ENCODE assay signal across 1 cellular context in genomic region chr15:72375846-72376581, GRCh38.
A peak's percentile ranks its signal among the peaks of the same experiment; 100 is the strongest.
TF ChIP-seq lines count a peak whose summit lies in the region.

TSS of gene HEXA (minus strand) at chr15:72376014. CDS start at chr15:72375972, 42 bp downstream.

TF ChIP-seq in K562, 482 proteins besides CTCF, POLR2A, EP300 and RAD21 (continued from another document and continues in another):
- TF ChIP-seq, protein P1, sequence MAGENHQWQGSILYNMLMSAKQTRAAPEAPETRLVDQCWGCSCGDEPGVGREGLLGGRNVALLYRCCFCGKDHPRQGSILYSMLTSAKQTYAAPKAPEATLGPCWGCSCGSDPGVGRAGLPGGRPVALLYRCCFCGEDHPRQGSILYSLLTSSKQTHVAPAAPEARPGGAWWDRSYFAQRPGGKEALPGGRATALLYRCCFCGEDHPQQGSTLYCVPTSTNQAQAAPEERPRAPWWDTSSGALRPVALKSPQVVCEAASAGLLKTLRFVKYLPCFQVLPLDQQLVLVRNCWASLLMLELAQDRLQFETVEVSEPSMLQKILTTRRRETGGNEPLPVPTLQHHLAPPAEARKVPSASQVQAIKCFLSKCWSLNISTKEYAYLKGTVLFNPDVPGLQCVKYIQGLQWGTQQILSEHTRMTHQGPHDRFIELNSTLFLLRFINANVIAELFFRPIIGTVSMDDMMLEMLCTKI (IDR thresholded peaks at IDR 0.05; ENCODE audit: partially characterized antibody): no peak
- TF ChIP-seq, protein P2, sequence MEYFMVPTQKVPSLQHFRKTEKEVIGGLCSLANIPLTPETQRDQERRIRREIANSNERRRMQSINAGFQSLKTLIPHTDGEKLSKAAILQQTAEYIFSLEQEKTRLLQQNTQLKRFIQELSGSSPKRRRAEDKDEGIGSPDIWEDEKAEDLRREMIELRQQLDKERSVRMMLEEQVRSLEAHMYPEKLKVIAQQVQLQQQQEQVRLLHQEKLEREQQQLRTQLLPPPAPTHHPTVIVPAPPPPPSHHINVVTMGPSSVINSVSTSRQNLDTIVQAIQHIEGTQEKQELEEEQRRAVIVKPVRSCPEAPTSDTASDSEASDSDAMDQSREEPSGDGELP (CRISPR knock-in tag; IDR thresholded peaks at IDR 0.05; ENCODE audit: borderline replicate concordance): peak; percentile 90
- peak in 2 of 3 experiments; percentile 69 to 71 for TF ChIP-seq YY1 (IDR thresholded peaks at IDR 0.05; ENCODE audit: borderline replicate concordance in 1 of 3, control insufficient read depth in 1 of 3, extremely low read depth in 1 of 3, insufficient read depth in 3 of 3, insufficient read length in 1 of 3, insufficient replicate concordance in 2 of 3, low read depth in 1 of 3, low read length in 2 of 3)
- peak; percentile 62; the same call in 1 of the 2 replicates for TF ChIP-seq ZNF445 (CRISPR knock-in tag; IDR thresholded peaks at IDR 0.05; ENCODE audit: low read depth)
- TF ChIP-seq MAFK (IDR thresholded peaks at IDR 0.05; ENCODE audit: low read length): 0 out of 2 replicates have a peak, but pooled peaks have one; percentile 32
- TF ChIP-seq NCOR1 (IDR thresholded peaks at IDR 0.05): no peak; the same call in 1 of the 2 replicates
- no peak for TF ChIP-seq RBM14 (IDR thresholded peaks at IDR 0.05; ENCODE audit: borderline replicate concordance, insufficient read depth, low read depth, low read length)
- peak; percentile 79; the same call in 1 of the 2 replicates for TF ChIP-seq NR2F6 (CRISPR knock-in tag; IDR thresholded peaks at IDR 0.05)
- TF ChIP-seq, protein P3, sequence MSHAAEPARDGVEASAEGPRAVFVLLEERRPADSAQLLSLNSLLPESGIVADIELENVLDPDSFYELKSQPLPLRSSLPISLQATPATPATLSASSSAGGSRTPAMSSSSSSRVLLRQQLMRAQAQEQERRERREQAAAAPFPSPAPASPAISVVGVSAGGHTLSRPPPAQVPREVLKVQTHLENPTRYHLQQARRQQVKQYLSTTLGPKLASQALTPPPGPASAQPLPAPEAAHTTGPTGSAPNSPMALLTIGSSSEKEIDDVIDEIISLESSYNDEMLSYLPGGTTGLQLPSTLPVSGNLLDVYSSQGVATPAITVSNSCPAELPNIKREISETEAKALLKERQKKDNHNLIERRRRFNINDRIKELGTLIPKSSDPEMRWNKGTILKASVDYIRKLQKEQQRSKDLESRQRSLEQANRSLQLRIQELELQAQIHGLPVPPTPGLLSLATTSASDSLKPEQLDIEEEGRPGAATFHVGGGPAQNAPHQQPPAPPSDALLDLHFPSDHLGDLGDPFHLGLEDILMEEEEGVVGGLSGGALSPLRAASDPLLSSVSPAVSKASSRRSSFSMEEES (CRISPR knock-in tag; IDR thresholded peaks at IDR 0.05): peak; percentile 100
- TF ChIP-seq, protein P4, sequence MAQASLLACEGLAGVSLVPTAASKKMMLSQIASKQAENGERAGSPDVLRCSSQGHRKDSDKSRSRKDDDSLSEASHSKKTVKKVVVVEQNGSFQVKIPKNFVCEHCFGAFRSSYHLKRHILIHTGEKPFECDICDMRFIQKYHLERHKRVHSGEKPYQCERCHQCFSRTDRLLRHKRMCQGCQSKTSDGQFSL (CRISPR knock-in tag; IDR thresholded peaks at IDR 0.05): peak; percentile 45; the same call in 1 of the 2 replicates
- TF ChIP-seq, protein P4 (tag; IDR thresholded peaks at IDR 0.05): no peak
- peak; percentile 79 for TF ChIP-seq TAF9B (IDR thresholded peaks at IDR 0.05; ENCODE audit: partially characterized antibody)
- no peak for TF ChIP-seq ZC3H11A (IDR thresholded peaks at IDR 0.05; ENCODE audit: low read depth, low read length)
- peak; percentile 94 for TF ChIP-seq SAP30 (IDR thresholded peaks at IDR 0.05; ENCODE audit: borderline replicate concordance, insufficient read depth, low read depth, low read length, poor library complexity, severe bottlenecking)
- TF ChIP-seq SFPQ (IDR thresholded peaks at IDR 0.05; ENCODE audit: low read depth, low read length): no peak
- TF ChIP-seq ZFP91 (CRISPR knock-in tag; IDR thresholded peaks at IDR 0.05): no peak
- 0 out of 2 replicates have a peak, but pooled peaks have one; percentile 6 for TF ChIP-seq ZNF766 (CRISPR knock-in tag; conservative IDR thresholded peaks at IDR 0.05)
- TF ChIP-seq E2F8 (IDR thresholded peaks at IDR 0.05; ENCODE audit: low read depth, partially characterized antibody): no peak
- no peak for TF ChIP-seq BMI1 (IDR thresholded peaks at IDR 0.05; ENCODE audit: low read length)
- peak; percentile 44; the same call in 1 of the 2 replicates for TF ChIP-seq HLTF (IDR thresholded peaks at IDR 0.05)
- TF ChIP-seq TOE1 (IDR thresholded peaks at IDR 0.05; ENCODE audit: borderline replicate concordance): peak; percentile 99
- TF ChIP-seq TOE1 (CRISPR knock-in tag; IDR thresholded peaks at IDR 0.05; ENCODE audit: borderline replicate concordance, low read depth): no peak
- no peak for TF ChIP-seq MTA2 (IDR thresholded peaks at IDR 0.05; ENCODE audit: low read depth)
- TF ChIP-seq, protein P5, sequence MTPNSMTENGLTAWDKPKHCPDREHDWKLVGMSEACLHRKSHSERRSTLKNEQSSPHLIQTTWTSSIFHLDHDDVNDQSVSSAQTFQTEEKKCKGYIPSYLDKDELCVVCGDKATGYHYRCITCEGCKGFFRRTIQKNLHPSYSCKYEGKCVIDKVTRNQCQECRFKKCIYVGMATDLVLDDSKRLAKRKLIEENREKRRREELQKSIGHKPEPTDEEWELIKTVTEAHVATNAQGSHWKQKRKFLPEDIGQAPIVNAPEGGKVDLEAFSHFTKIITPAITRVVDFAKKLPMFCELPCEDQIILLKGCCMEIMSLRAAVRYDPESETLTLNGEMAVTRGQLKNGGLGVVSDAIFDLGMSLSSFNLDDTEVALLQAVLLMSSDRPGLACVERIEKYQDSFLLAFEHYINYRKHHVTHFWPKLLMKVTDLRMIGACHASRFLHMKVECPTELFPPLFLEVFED (CRISPR knock-in tag; conservative IDR thresholded peaks at IDR 0.05): no peak
- TF ChIP-seq, protein P6, sequence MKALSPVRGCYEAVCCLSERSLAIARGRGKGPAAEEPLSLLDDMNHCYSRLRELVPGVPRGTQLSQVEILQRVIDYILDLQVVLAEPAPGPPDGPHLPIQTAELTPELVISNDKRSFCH (CRISPR knock-in tag; IDR thresholded peaks at IDR 0.05): no peak
- TF ChIP-seq, protein P6 (tag; IDR thresholded peaks at IDR 0.05): peak; percentile 85
- TF ChIP-seq POLR2AphosphoS5 (IDR thresholded peaks at IDR 0.05; ENCODE audit: control insufficient read depth, insufficient read depth, low read depth, low read length): peak; percentile 71
- TF ChIP-seq, protein P7, sequence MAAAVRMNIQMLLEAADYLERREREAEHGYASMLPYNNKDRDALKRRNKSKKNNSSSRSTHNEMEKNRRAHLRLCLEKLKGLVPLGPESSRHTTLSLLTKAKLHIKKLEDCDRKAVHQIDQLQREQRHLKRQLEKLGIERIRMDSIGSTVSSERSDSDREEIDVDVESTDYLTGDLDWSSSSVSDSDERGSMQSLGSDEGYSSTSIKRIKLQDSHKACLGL (CRISPR knock-in tag; IDR thresholded peaks at IDR 0.05; ENCODE audit: borderline replicate concordance, poor library complexity, severe bottlenecking): no peak
- no peak for TF ChIP-seq HMG20B (CRISPR knock-in tag; IDR thresholded peaks at IDR 0.05)
- TF ChIP-seq, protein P8, sequence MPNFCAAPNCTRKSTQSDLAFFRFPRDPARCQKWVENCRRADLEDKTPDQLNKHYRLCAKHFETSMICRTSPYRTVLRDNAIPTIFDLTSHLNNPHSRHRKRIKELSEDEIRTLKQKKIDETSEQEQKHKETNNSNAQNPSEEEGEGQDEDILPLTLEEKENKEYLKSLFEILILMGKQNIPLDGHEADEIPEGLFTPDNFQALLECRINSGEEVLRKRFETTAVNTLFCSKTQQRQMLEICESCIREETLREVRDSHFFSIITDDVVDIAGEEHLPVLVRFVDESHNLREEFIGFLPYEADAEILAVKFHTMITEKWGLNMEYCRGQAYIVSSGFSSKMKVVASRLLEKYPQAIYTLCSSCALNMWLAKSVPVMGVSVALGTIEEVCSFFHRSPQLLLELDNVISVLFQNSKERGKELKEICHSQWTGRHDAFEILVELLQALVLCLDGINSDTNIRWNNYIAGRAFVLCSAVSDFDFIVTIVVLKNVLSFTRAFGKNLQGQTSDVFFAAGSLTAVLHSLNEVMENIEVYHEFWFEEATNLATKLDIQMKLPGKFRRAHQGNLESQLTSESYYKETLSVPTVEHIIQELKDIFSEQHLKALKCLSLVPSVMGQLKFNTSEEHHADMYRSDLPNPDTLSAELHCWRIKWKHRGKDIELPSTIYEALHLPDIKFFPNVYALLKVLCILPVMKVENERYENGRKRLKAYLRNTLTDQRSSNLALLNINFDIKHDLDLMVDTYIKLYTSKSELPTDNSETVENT (CRISPR knock-in tag; IDR thresholded peaks at IDR 0.05): peak; percentile 65; the same call in 1 of the 2 replicates
- peak; percentile 59 for TF ChIP-seq POLR2H (tag; IDR thresholded peaks at IDR 0.05; ENCODE audit: low read depth)
- peak; percentile 93 for TF ChIP-seq VEZF1 (CRISPR knock-in tag; IDR thresholded peaks at IDR 0.05)
- TF ChIP-seq SP1 (CRISPR knock-in tag; IDR thresholded peaks at IDR 0.05): no peak
- TF ChIP-seq HMBOX1 (IDR thresholded peaks at IDR 0.05): no peak
